Comparison of ENCODE assay signal across 24 cellular contexts in the genomic region with DNA sequence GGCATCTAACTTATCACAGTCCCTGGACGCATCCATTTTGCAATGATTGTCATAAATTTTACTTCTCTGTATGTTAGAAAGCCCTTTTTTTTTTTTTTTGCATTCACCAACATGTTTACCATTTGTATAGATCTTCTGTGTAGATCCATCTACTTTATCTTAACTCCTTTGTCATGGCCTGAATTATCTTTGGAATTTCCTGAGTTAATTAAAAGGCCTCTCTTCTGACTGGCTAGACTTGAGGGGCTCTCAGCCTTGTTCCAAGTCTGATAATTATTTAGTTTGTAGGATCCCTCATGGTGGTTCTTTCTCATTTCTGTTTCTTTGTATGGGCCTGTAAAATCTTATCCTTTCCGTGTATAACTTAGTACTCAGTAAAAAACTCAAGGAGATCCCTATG.
DNase-seq lines count a peak whose midpoint lies in the region; ATAC-seq, FAIRE-seq and TF ChIP-seq lines count a peak whose summit lies in the region.
"Had no signal": no experiment of that assay in that cellular context is flagged by ENCODE, and none has a peak within 500 bp of the region (broad histone marks: within the 10 kb centered on the region; RNA-seq: fewer than 3 reads in every experiment).

No MANE protein-coding gene starts in this region.

- H3K23ac ChIP-seq in mesendoderm (ENCODE audit: low read length): no peak overlapping the region

- no peak overlapping the region for H2BK120ac ChIP-seq in mesendoderm (ENCODE audit: low read depth, low read length)

- POLR2A ChIA-PET in WTC11 (lab: Charles Lee): no interaction called here

- H2BK15ac ChIP-seq in mesendoderm (replicated peaks; ENCODE audit: low read depth): no peak overlapping the region

- H3K4me3 ChIP-seq in GM23338 (no peak overlapping the region), mesendoderm (ENCODE audit: low read length) (no peak overlapping the region)
- H3K4me3 ChIP-seq: BLaER1 treated with 17β-estradiol and CSF1 and Interleukin-3, amounts not matched to agents 10 nM and 100 nM; GM12878 had no signal

- H3K79me1 ChIP-seq in mesendoderm (ENCODE audit: low read length): no peaks in the 10 kb centered on the region

- ATAC-seq in GM23338 (no peak), WTC11 (peak; percentile 85)
- ATAC-seq: GM12878 had no signal

- H3K4ac ChIP-seq in mesendoderm (ENCODE audit: low read depth, low read length): no peak overlapping the region

- H2AFZ ChIP-seq in GM23338: no peak overlapping the region

- H3K36me3 Mint-ChIP-seq in GM23338 (ENCODE audit: low read depth): no peaks in the 10 kb centered on the region
- no peaks in the 10 kb centered on the region for H3K36me3 Mint-ChIP-seq in WTC11
- H3K36me3 Mint-ChIP-seq in osteocyte (ENCODE audit: unreplicated experiment): no peaks in the 10 kb centered on the region
- H3K36me3 Mint-ChIP-seq: CD14-positive monocyte; CD8-positive, alpha-beta memory T cell had no signal

- H3K36me3 ChIP-seq in GM23338 (ENCODE audit: insufficient read depth) (no peaks in the 10 kb centered on the region), mesendoderm (ENCODE audit: control insufficient read depth, insufficient read depth, low read length) (no peaks in the 10 kb centered on the region)
- H3K36me3 ChIP-seq: BE2C; BLaER1 treated with 17β-estradiol and CSF1 and Interleukin-3, amounts not matched to agents 10 nM and 100 nM had no signal

- no peak overlapping the region for H3K18ac ChIP-seq in mesendoderm (ENCODE audit: low read length)

- H3K4me3 Mint-ChIP-seq in GM23338: no peak overlapping the region
- H3K4me3 Mint-ChIP-seq in WTC11: no peak overlapping the region
- H3K4me3 Mint-ChIP-seq in osteocyte (ENCODE audit: unreplicated experiment): no peak overlapping the region
- H3K4me3 Mint-ChIP-seq: CD14-positive monocyte; CD4-positive, alpha-beta T cell; CD8-positive, alpha-beta memory T cell; HFFc6 had no signal

- no peak for FAIRE-seq in GM12892 (lab: Jason Lieb, UNC)
- FAIRE-seq: D721Med, GM12878, GM18507, H1 had no signal

- H3K27me3 ChIP-seq in GM23338 (ENCODE audit: insufficient read depth) (no peaks in the 10 kb centered on the region), mesendoderm (ENCODE audit: insufficient read depth, low read length, poor library complexity) (no peaks in the 10 kb centered on the region)
- H3K27me3 ChIP-seq: BE2C; BLaER1 treated with 17β-estradiol and CSF1 and Interleukin-3, amounts not matched to agents 10 nM and 100 nM had no signal

- no peaks in the 10 kb centered on the region for H3K4me1 ChIP-seq in GM23338 (ENCODE audit: insufficient read depth)
- no peaks in the 10 kb centered on the region for H3K4me1 ChIP-seq in mesendoderm (ENCODE audit: control insufficient read depth, low read depth, low read length)
- H3K4me1 ChIP-seq: BE2C; BLaER1 treated with 17β-estradiol and CSF1 and Interleukin-3, amounts not matched to agents 10 nM and 100 nM had no signal

- H3K79me2 ChIP-seq in GM23338 (replicated peaks; ENCODE audit: insufficient read depth): no peaks in the 10 kb centered on the region
- no peaks in the 10 kb centered on the region for H3K79me2 ChIP-seq in mesendoderm (ENCODE audit: control insufficient read depth, insufficient read depth, low read length)

- no peaks in the 10 kb centered on the region for H3K27me3 Mint-ChIP-seq in GM23338 (ENCODE audit: insufficient read depth, low read depth, poor library complexity)
- no peaks in the 10 kb centered on the region for H3K27me3 Mint-ChIP-seq in WTC11 (ENCODE audit: low read depth)
- no peaks in the 10 kb centered on the region for H3K27me3 Mint-ChIP-seq in osteocyte (ENCODE audit: unreplicated experiment)
- H3K27me3 Mint-ChIP-seq: CD4-positive, alpha-beta T cell; CD8-positive, alpha-beta memory T cell had no signal

- no peak overlapping the region for H4K8ac ChIP-seq in mesendoderm (ENCODE audit: low read depth, low read length)

- H3K27ac Mint-ChIP-seq in GM23338: peak overlapping the region; percentile 85
- no peak overlapping the region for H3K27ac Mint-ChIP-seq in WTC11
- no peak overlapping the region for H3K27ac Mint-ChIP-seq in osteocyte (ENCODE audit: unreplicated experiment)
- H3K27ac Mint-ChIP-seq: CD14-positive monocyte; CD4-positive, alpha-beta T cell; CD8-positive, alpha-beta memory T cell; HFFc6 had no signal

- H2BK5ac ChIP-seq in mesendoderm (ENCODE audit: low read length): no peak overlapping the region

- no CpG with 5 or more reads among the region's 2 CpGs for WGBS in mesendoderm (ENCODE audit: extremely low coverage, insufficient coverage, low lambda C conversion rate)

- no peak overlapping the region for H4K5ac ChIP-seq in mesendoderm (ENCODE audit: low read length)

- H3K27ac ChIP-seq in GM23338 (ENCODE audit: low read depth) (no peak overlapping the region), mesendoderm (ENCODE audit: low read depth, low read length) (no peak overlapping the region)
- H3K27ac ChIP-seq: BLaER1 treated with 17β-estradiol and CSF1 and Interleukin-3, amounts not matched to agents 10 nM and 100 nM had no signal

- CTCF ChIA-PET in WTC11 (lab: Charles Lee): no interaction called here

- peaks cover 4% of the 10 kb centered on the region; the same call in 1 of the 2 replicates for H3K9me2 ChIP-seq in GM23338 (ENCODE audit: insufficient read depth)

- H3K9ac ChIP-seq in mesendoderm (ENCODE audit: low read length): no peak overlapping the region
- H3K9ac ChIP-seq: BLaER1 treated with 17β-estradiol and CSF1 and Interleukin-3, amounts not matched to agents 10 nM and 100 nM had no signal

- DNase-seq in GM23338 (ENCODE audit: low spot score) (peak; percentile 21), HCEC 1CT (peak; percentile 0), WTC11 (ENCODE audit: low spot score) (no peak), mesendoderm (peak; percentile 63), GM12892 (ENCODE audit: insufficient read length) (no peak), islet precursor cell (no peak), NCI-H774 (lab: John Stamatoyannopoulos, UW) (no peak), osteocyte (ENCODE audit: extremely low spot score, unreplicated experiment) (no peak)
- DNase-seq: AML-193; BE2C; CD4-positive, alpha-beta T cell; CD8-positive, alpha-beta memory T cell; DMS 273 treated with DMSO at 0.1 percent for 48 hours; DMS79; EL; GDM1; H7; HFFc6 had no signal

- H3K56ac ChIP-seq in mesendoderm (ENCODE audit: low read length): no peak overlapping the region

- no peak overlapping the region for H2AK5ac ChIP-seq in mesendoderm (ENCODE audit: low read length)

- TF ChIP-seq CTCF in GM23338 (conservative IDR thresholded peaks at IDR 0.05; ENCODE audit: low read depth in 2 of 2) (no peak), WTC11 (IDR thresholded peaks at IDR 0.05) (no peak), osteocyte (IDR thresholded peaks at IDR 0.05) (no peak)

- H4K20me1 ChIP-seq in GM23338 (replicated peaks; ENCODE audit: insufficient read depth): no peaks in the 10 kb centered on the region
- H4K20me1 ChIP-seq: BLaER1 treated with 17β-estradiol and CSF1 and Interleukin-3, amounts not matched to agents 10 nM and 100 nM had no signal

- no peak overlapping the region for H3K4me2 ChIP-seq in GM23338
- no peak overlapping the region for H3K4me2 ChIP-seq in mesendoderm (ENCODE audit: low read length)
- H3K4me2 ChIP-seq: BLaER1 treated with 17β-estradiol and CSF1 and Interleukin-3, amounts not matched to agents 10 nM and 100 nM had no signal

- H3K9me3 Mint-ChIP-seq in GM23338 (no peaks in the 10 kb centered on the region), WTC11 (no peaks in the 10 kb centered on the region), osteocyte (ENCODE audit: unreplicated experiment) (peaks cover 5% of the 10 kb centered on the region)

- TF ChIP-seq POLR2A in GM12892 (IDR thresholded peaks at IDR 0.05; ENCODE audit: low read depth, low read length): no peak

- no peaks in the 10 kb centered on the region for H3F3A ChIP-seq in GM23338 (replicated peaks; ENCODE audit: low read depth)

- H3K4me1 Mint-ChIP-seq in GM23338: peaks cover 12% of the 10 kb centered on the region
- H3K4me1 Mint-ChIP-seq in WTC11: peaks cover 11% of the 10 kb centered on the region
- no peaks in the 10 kb centered on the region for H3K4me1 Mint-ChIP-seq in osteocyte (ENCODE audit: unreplicated experiment)
- H3K4me1 Mint-ChIP-seq: CD14-positive monocyte; CD8-positive, alpha-beta memory T cell had no signal

TF ChIP-seq in GM23338, 12 proteins besides CTCF, POLR2A, EP300 and RAD21 (continues in another document):
- no peak for TF ChIP-seq POLR2AphosphoS5 (IDR thresholded peaks at IDR 0.05; ENCODE audit: low read depth)
- no peak for TF ChIP-seq EZH2phosphoT487 (IDR thresholded peaks at IDR 0.05; ENCODE audit: unreplicated experiment)

TF ChIP-seq in WTC11, 78 proteins besides CTCF, POLR2A, EP300 and RAD21 (continues in another document):
- TF ChIP-seq, protein P1, sequence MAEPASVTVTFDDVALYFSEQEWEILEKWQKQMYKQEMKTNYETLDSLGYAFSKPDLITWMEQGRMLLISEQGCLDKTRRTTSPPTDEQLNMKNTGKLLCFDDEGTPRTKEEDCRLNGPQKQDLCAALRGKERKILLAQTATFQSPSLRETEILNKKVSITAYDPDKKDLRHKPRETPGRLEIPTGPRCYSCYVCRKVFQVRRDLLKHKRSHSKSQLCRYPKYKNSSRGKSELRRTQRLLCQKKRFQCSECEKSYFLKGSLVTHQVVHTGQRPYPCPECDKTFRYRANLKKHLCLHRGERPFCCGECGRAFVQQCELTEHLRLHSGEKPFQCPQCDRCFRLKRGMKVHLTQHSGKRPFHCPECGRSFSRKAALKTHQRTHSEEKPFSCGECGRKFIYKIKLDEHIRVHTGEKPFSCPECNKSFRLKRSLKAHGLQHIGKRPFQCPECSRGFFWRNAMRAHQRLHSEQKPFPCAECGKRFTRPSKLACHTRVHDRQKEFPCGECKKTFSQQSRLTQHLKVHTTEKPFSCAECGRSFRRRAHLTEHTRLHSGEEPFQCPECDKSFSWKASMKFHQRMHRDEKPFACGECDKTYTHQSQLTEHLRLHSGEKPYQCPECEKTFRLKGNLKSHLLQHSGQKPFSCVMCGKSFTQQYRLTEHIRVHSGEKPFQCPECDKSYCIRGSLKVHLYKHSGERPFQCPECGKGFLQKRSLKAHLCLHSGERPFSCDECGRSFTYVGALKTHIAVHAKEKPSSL (CRISPR knock-in tag; conservative IDR thresholded peaks at IDR 0.05): no peak
- TF ChIP-seq, protein P2, sequence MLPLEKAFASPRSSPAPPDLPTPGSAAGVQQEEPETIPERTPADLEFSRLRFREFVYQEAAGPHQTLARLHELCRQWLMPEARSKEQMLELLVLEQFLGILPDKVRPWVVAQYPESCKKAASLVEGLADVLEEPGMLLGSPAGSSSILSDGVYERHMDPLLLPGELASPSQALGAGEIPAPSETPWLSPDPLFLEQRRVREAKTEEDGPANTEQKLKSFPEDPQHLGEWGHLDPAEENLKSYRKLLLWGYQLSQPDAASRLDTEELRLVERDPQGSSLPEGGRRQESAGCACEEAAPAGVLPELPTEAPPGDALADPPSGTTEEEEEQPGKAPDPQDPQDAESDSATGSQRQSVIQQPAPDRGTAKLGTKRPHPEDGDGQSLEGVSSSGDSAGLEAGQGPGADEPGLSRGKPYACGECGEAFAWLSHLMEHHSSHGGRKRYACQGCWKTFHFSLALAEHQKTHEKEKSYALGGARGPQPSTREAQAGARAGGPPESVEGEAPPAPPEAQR (CRISPR knock-in tag; IDR thresholded peaks at IDR 0.05): no peak

Comparison
In these comparisons a context has a peak if more than half of its experiments do, and no peak if none do; other contexts are left out.
1. DNase-seq: peak in GM23338 (single experiment), HCEC 1CT (single experiment) and mesendoderm (single experiment); none in WTC11 (single experiment), GM12892 (single experiment), islet precursor cell (single experiment), NCI-H774 (single experiment) and osteocyte (single experiment).